8 cellular contexts compared by ENCODE assay signal in the genomic region with DNA sequence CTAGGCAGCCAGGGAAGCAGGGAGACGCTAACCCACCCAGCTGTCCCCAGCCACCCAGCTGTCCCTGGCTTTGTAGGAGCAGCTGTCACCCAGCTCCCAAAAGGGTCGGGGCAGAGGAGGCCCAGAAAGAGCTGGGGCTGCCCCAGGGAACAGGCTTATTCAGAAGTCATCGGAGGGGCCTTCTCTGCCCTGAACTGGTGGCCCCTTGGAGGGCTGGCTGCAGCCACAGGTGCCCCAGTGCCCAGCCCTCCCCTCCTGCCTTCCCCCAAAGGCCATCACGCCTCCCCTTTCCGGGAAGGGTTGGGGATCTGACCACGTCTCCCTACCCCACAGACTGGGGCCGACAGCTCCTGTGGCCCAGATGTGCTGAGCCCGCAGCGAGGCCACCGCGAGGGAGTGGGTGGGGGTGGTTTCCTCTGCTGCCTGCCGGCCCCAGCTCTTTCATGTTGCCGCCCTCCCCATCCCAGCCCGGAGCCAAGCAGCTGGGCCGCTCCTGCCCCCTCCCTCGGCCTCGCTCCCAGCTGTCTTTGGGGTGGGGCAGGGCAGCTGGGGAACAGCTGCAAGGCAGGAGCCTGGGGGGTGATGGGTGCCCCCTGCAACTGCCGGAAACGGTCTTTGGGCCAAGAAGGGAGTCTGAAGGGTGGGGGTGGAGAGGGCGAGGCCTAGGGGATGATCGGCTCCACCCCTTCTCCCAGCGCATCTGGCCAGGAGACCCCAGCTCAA. TPM values are rescaled to one million over a fixed set of nuclear protein-coding genes. Genes with fewer than 3 reads are reported as not detected.
A peak's percentile ranks its signal among the peaks of the same experiment; 100 is the strongest.
DNase-seq lines count a peak whose midpoint lies in the region; ATAC-seq and TF ChIP-seq lines count a peak whose summit lies in the region.

No MANE protein-coding gene starts in this region.

- H3K4me3 ChIP-seq in neural progenitor cell, result no peak overlapping the region

- H4K20me1 ChIP-seq in neural progenitor cell (ENCODE audit: low read depth), result no peaks in the 10 kb centered on the region

- H3K27me3 Mint-ChIP-seq in effector memory CD8-positive, alpha-beta T cell, result no peaks in the 10 kb centered on the region
- H3K27me3 Mint-ChIP-seq in neural progenitor cell (ENCODE audit: insufficient read depth, low read depth) (peaks cover 9% of the 10 kb centered on the region), type B pancreatic cell (no peaks in the 10 kb centered on the region)

- peak; percentile 59 for DNase-seq in COR-L47 (lab: John Stamatoyannopoulos, UW)
- DNase-seq in activated CD4-positive, CD25-positive, alpha-beta regulatory T cell treated with anti-CD3 and anti-CD28 coated beads, Interleukin-2, amount 50 U/mL, for 72 hours, result peak; percentile 69
- DNase-seq in effector memory CD8-positive, alpha-beta T cell, result peak; percentile 45 to 53 (median 53)
- peak; percentile 50 for DNase-seq in neural progenitor cell (ENCODE audit: low spot score)
- DNase-seq in globus pallidus (ENCODE audit: low spot score), result no peak
- no peak for DNase-seq in type B pancreatic cell (ENCODE audit: extremely low spot score, unreplicated experiment)

- no peaks in the 10 kb centered on the region for H3K9me3 ChIP-seq in neural progenitor cell (ENCODE audit: low read depth)

- ATAC-seq in GM19463 (IDR thresholded peaks at IDR 0.05; ENCODE audit: unreplicated experiment), result peak; percentile 87
- peak; percentile 60 for ATAC-seq in HG03565 (IDR thresholded peaks at IDR 0.05; ENCODE audit: unreplicated experiment)
- peak; percentile 94 for ATAC-seq in effector memory CD8-positive, alpha-beta T cell (replicated peaks)

- H3K79me2 ChIP-seq in neural progenitor cell (ENCODE audit: low read depth), result no peaks in the 10 kb centered on the region

- TF ChIP-seq CTCF in neural progenitor cell (IDR thresholded peaks at IDR 0.05) (no peak), type B pancreatic cell (conservative IDR thresholded peaks at IDR 0.05) (no peak)

- H3K9me3 Mint-ChIP-seq in effector memory CD8-positive, alpha-beta T cell, result no peaks in the 10 kb centered on the region
- H3K9me3 Mint-ChIP-seq in neural progenitor cell (no peaks in the 10 kb centered on the region), type B pancreatic cell (no peaks in the 10 kb centered on the region)

- peaks cover 28% of the 10 kb centered on the region in 2 donors for H3K4me1 Mint-ChIP-seq in effector memory CD8-positive, alpha-beta T cell (ENCODE audit: low read depth in 2 of 2)
- peaks cover 16% of the 10 kb centered on the region for H3K4me1 Mint-ChIP-seq in neural progenitor cell
- no peaks in the 10 kb centered on the region for H3K4me1 Mint-ChIP-seq in type B pancreatic cell (ENCODE audit: unreplicated experiment)

- peak overlapping the region; percentile 79 to 86 for H3K27ac Mint-ChIP-seq in effector memory CD8-positive, alpha-beta T cell
- H3K27ac Mint-ChIP-seq in neural progenitor cell, result no peak overlapping the region
- H3K27ac Mint-ChIP-seq in type B pancreatic cell, result no peak overlapping the region

- no peak overlapping the region for H3K9ac ChIP-seq in neural progenitor cell

- H2AFZ ChIP-seq in neural progenitor cell (replicated peaks), result no peak overlapping the region

- no peak overlapping the region for H3K27ac ChIP-seq in neural progenitor cell

- H3K4me2 ChIP-seq in neural progenitor cell, result peak overlapping the region; percentile 59

- peak overlapping the region; percentile 74 to 79 for H3K4me3 Mint-ChIP-seq in effector memory CD8-positive, alpha-beta T cell
- H3K4me3 Mint-ChIP-seq in neural progenitor cell (no peak overlapping the region), type B pancreatic cell (no peak overlapping the region)

- peaks cover 22% of the 10 kb centered on the region for H3F3A ChIP-seq in neural progenitor cell (ENCODE audit: low read depth)

- H3K36me3 Mint-ChIP-seq in effector memory CD8-positive, alpha-beta T cell (ENCODE audit: insufficient read depth), result peaks cover 52% of the 10 kb centered on the region
- H3K36me3 Mint-ChIP-seq in neural progenitor cell (peaks cover 8% of the 10 kb centered on the region), type B pancreatic cell (peaks cover 6% of the 10 kb centered on the region)

- no peaks in the 10 kb centered on the region for H3K36me3 ChIP-seq in neural progenitor cell

- H3K27me3 ChIP-seq in neural progenitor cell, result no peaks in the 10 kb centered on the region

- peaks cover 10% of the 10 kb centered on the region for H3K4me1 ChIP-seq in neural progenitor cell

RNA-seq across cellular contexts. Expression of a gene that starts 16.8 kb away (rescaled TPM):
- total RNA-seq in neural progenitor cell (ENCODE audit: low replicate concordance) (31.4 and 33.8 TPM in 2 replicates), type B pancreatic cell (ENCODE audit: low replicate concordance) (81.6 and 124 TPM in 2 replicates)

RNA-seq across cellular contexts. Expression of a gene that starts 53.1 kb away (rescaled TPM):
- total RNA-seq in neural progenitor cell (ENCODE audit: low replicate concordance) (20.8 and 29.7 TPM in 2 replicates), type B pancreatic cell (ENCODE audit: low replicate concordance) (12.2 and 15.8 TPM in 2 replicates)

RNA-seq across cellular contexts. Expression of a gene that starts 53.4 kb away (rescaled TPM):
- total RNA-seq in neural progenitor cell (ENCODE audit: low replicate concordance) (6.4 and 15.5 TPM in 2 replicates), type B pancreatic cell (ENCODE audit: low replicate concordance) (27.8 and 35.8 TPM in 2 replicates)

Comparison
In these comparisons a context has a peak if more than half of its experiments do, and no peak if none do; other contexts are left out.
1. DNase-seq: peak in COR-L47 (single experiment), activated CD4-positive, CD25-positive, alpha-beta regulatory T cell treated with anti-CD3 and anti-CD28 coated beads, Interleukin-2, amount 50 U/mL, for 72 hours (single experiment), effector memory CD8-positive, alpha-beta T cell (3 of 3) and neural progenitor cell (single experiment); none in globus pallidus (single experiment) and type B pancreatic cell (single experiment).
2. H3K27ac Mint-ChIP-seq: peak in effector memory CD8-positive, alpha-beta T cell (2 of 2); none in neural progenitor cell (single experiment) and type B pancreatic cell (single experiment).
3. H3K4me3 Mint-ChIP-seq: peak in effector memory CD8-positive, alpha-beta T cell (2 of 2); none in neural progenitor cell (single experiment) and type B pancreatic cell (single experiment).
4. Peak in every context shown above with its lines, with median percentiles within 50 percentile points of each other: ATAC-seq.